25 cellular contexts compared by ENCODE assay signal in genomic region chr16:58325941-58326340, GRCh38. TPM values are rescaled to one million over a fixed set of nuclear protein-coding genes. Genes with fewer than 3 reads are reported as not detected.
DNase-seq lines count a peak whose midpoint lies in the region; ATAC-seq, FAIRE-seq and TF ChIP-seq lines count a peak whose summit lies in the region.
"Had no signal": no experiment of that assay in that cellular context is flagged by ENCODE, and none has a peak within 500 bp of the region (broad histone marks: within the 10 kb centered on the region; RNA-seq: fewer than 3 reads in every experiment).

No MANE protein-coding gene starts in this region.

- H3K79me1 ChIP-seq in H1 (ENCODE audit: low read depth, low read length), result no peaks in the 10 kb centered on the region

- peak overlapping the region in 4 of 12 donors; percentile 28 to 55 (median 42) for H3K27ac ChIP-seq in heart left ventricle
- peak overlapping the region in 1 of 2 donors; percentile 9 for H3K27ac ChIP-seq in right atrium auricular region
- no peak overlapping the region for H3K27ac ChIP-seq in H1 (ENCODE audit: low read depth, low read length)
- peak overlapping the region; percentile 13 for H3K27ac ChIP-seq in thymus (ENCODE audit: low read depth)
- H3K27ac ChIP-seq: A549, GM23248 had no signal

- no peak for FAIRE-seq in H1 (lab: Jason Lieb, UNC)
- FAIRE-seq: A549, GM12891, GM18507 had no signal

- H3K4ac ChIP-seq in H1 (replicated peaks; ENCODE audit: insufficient read length, low read depth, low read length), result no peak overlapping the region

- TF ChIP-seq CTCF in heart left ventricle (IDR thresholded peaks at IDR 0.05) (no peak), right atrium auricular region (IDR thresholded peaks at IDR 0.05) (no peak), H1 (IDR thresholded peaks at IDR 0.05; ENCODE audit: control extremely low read depth in 1 of 3, insufficient read depth in 1 of 3, low read depth in 1 of 3, low read length in 3 of 3) (no peak)

- H3K36me3 ChIP-seq in heart left ventricle (no peaks in the 10 kb centered on the region), right atrium auricular region (no peaks in the 10 kb centered on the region), H1 (ENCODE audit: control insufficient read depth in 2 of 4, insufficient read depth in 4 of 4, low read length in 3 of 4) (no peaks in the 10 kb centered on the region), thymus (ENCODE audit: control insufficient read depth, insufficient read depth) (no peaks in the 10 kb centered on the region)

- ATAC-seq in heart left ventricle (peak; percentile 62 to 71 (median 66)), GM19463 (IDR thresholded peaks at IDR 0.05; ENCODE audit: unreplicated experiment) (no peak)
- ATAC-seq: A549, HCT116 had no signal

- no peak overlapping the region for H2BK120ac ChIP-seq in H1 (replicated peaks; ENCODE audit: low read depth, low read length)

- no peak overlapping the region for H2AK5ac ChIP-seq in H1 (ENCODE audit: low read depth, low read length)

- no peak overlapping the region for H3K4me2 ChIP-seq in H1 (ENCODE audit: insufficient read depth in 1 of 2, low read depth in 2 of 2, low read length in 2 of 2)
- H3K4me2 ChIP-seq: A549 had no signal

- no peak for TF ChIP-seq RAD21 in H1 (IDR thresholded peaks at IDR 0.05 in 1 of 2, conservative IDR thresholded peaks at IDR 0.05 in 1 of 2; ENCODE audit: low read depth in 2 of 2, low read length in 2 of 2)

- DNase-seq in heart left ventricle, result no peak
- DNase-seq in right atrium auricular region (ENCODE audit: low spot score), result no peak
- DNase-seq in DMS 273 (lab: John Stamatoyannopoulos, UW; ENCODE audit: unreplicated experiment), result peak; percentile 39
- DNase-seq in H1 (ENCODE audit: low read depth in 1 of 2, low spot score in 2 of 2), result no peak
- DNase-seq in Kasumi-1 (lab: John Stamatoyannopoulos, UW), result no peak
- DNase-seq: 8988T; ACHN; AML-193; C1 segment of cervical spinal cord; Calu3; CD4-positive, alpha-beta memory T cell; COR-L47; DMS79; EL; GDM1; GM23248; H9 had no signal

- intact Hi-C loops in heart left ventricle (cut with DNase I), result no loop called here

- no peak overlapping the region for H4K8ac ChIP-seq in H1 (ENCODE audit: extremely low read depth, insufficient read depth, low read length)

- H3K27me3 ChIP-seq in heart left ventricle (no peaks in the 10 kb centered on the region), right atrium auricular region (no peaks in the 10 kb centered on the region), H1 (replicated peaks in 1 of 4; ENCODE audit: control insufficient read depth in 3 of 4, extremely low read depth in 1 of 4, insufficient read depth in 3 of 4, low read length in 3 of 4) (no peaks in the 10 kb centered on the region), thymus (ENCODE audit: control insufficient read depth, insufficient read depth) (no peaks in the 10 kb centered on the region)

- TF ChIP-seq POLR2A in heart left ventricle (IDR thresholded peaks at IDR 0.05) (no peak), H1 (IDR thresholded peaks at IDR 0.05; ENCODE audit: control extremely low read depth in 1 of 2, low read depth in 2 of 2, low read length in 2 of 2) (no peak)

- no peak overlapping the region for H3K4me3 ChIP-seq in heart left ventricle
- no peak overlapping the region for H3K4me3 ChIP-seq in right atrium auricular region
- no peak overlapping the region for H3K4me3 ChIP-seq in H1 (ENCODE audit: extremely low read depth in 1 of 4, insufficient read depth in 2 of 4, low read depth in 3 of 4, low read length in 4 of 4)
- no peak overlapping the region for H3K4me3 ChIP-seq in thymus (ENCODE audit: low read length)
- H3K4me3 ChIP-seq: A549, GM23248 had no signal

- H3K23ac ChIP-seq in H1 (ENCODE audit: insufficient read length), result no peak overlapping the region

- POLR2A ChIA-PET in H1 (lab: Charles Lee; ENCODE audit: partially characterized antibody), result no interaction called here

- H3K9me3 ChIP-seq in heart left ventricle (no peaks in the 10 kb centered on the region), right atrium auricular region (no peaks in the 10 kb centered on the region), H1 (ENCODE audit: insufficient read depth in 2 of 2, low read depth in 1 of 2, low read length in 1 of 2) (no peaks in the 10 kb centered on the region), thymus (ENCODE audit: control insufficient read depth) (no peaks in the 10 kb centered on the region)
- H3K9me3 ChIP-seq: A549 had no signal

- no peak for TF ChIP-seq EP300 in H1 (IDR thresholded peaks at IDR 0.05; ENCODE audit: borderline replicate concordance in 1 of 2, low read depth in 2 of 2, low read length in 2 of 2)

- H4K5ac ChIP-seq in H1 (ENCODE audit: insufficient read length, low read depth, low read length), result no peak overlapping the region

- no peak overlapping the region for H3K56ac ChIP-seq in H1 (replicated peaks; ENCODE audit: insufficient read length, low read depth, low read length)

- CTCF ChIA-PET in H1 (lab: Charles Lee; ENCODE audit: partially characterized antibody), result interaction anchor here (0.6 to 3.1 kb wide), 5 partner anchors 11 to 128 kb away, joined by 3 to 18 read pairs (median 5); no protein-coding TSS in a partner anchor

- no peak overlapping the region for H2BK5ac ChIP-seq in H1 (ENCODE audit: low read depth, low read length)

- no peaks in the 10 kb centered on the region for H3K23me2 ChIP-seq in H1 (ENCODE audit: low read depth, low read length)

- H4K91ac ChIP-seq in H1 (replicated peaks; ENCODE audit: insufficient read length, low read length), result no peak overlapping the region

- no peaks in the 10 kb centered on the region for H4K20me1 ChIP-seq in H1 (replicated peaks in 1 of 2; ENCODE audit: control insufficient read depth in 1 of 2, insufficient read depth in 2 of 2, low read length in 2 of 2)

- no peaks in the 10 kb centered on the region for H3K79me2 ChIP-seq in H1 (ENCODE audit: control insufficient read depth in 1 of 2, insufficient read depth in 2 of 2, low read length in 2 of 2)

- H3K14ac ChIP-seq in H1 (ENCODE audit: insufficient read length), result no peak overlapping the region

- H3K9ac ChIP-seq in H1 (replicated peaks in 1 of 4; ENCODE audit: extremely low read depth in 1 of 4, low read depth in 3 of 4, low read length in 3 of 4), result no peak overlapping the region
- H3K9ac ChIP-seq: GM23248 had no signal

- WGBS in heart left ventricle, 4 donors, result 34 to 45% (median 36%) methylated on average over 2 of the region's 2 CpGs
- 91% methylated on average over 2 of the region's 2 CpGs; no CpG with 5 or more reads in 1 of the 2 experiments for WGBS in H1 (ENCODE audit: extremely low coverage in 1 of 2, insufficient coverage in 1 of 2, insufficient read length in 1 of 2, insufficient replicate concordance in 2 of 2, low coverage in 1 of 2, low lambda C conversion rate in 2 of 2, missing lambda C conversion rate in 1 of 2), 2 experiments
- WGBS in thymus, result 94% methylated on average over 2 of the region's 2 CpGs

- H3K4me1 ChIP-seq in heart left ventricle, result peaks cover 0 to 35% (median 9%) of the 10 kb centered on the region in 12 donors
- H3K4me1 ChIP-seq in right atrium auricular region, result peaks cover 0 to 18% of the 10 kb centered on the region in 2 donors
- peaks cover 0 to 2% (median under 1%) of the 10 kb centered on the region in 4 experiments; a peak in 2 of 7 replicates for H3K4me1 ChIP-seq in H1 (replicated peaks in 1 of 4; ENCODE audit: control insufficient read depth in 3 of 4, insufficient read depth in 4 of 4, low read length in 3 of 4)
- no peaks in the 10 kb centered on the region for H3K4me1 ChIP-seq in thymus (ENCODE audit: control insufficient read depth, insufficient read depth, low read length)

- H2BK12ac ChIP-seq in H1 (ENCODE audit: low read depth, low read length), result no peak overlapping the region

- no peak overlapping the region for H2BK20ac ChIP-seq in H1 (ENCODE audit: low read length)

- H2BK15ac ChIP-seq in H1 (ENCODE audit: low read length), result peak overlapping the region; percentile 81; the same call in 1 of the 2 replicates

- H2AFZ ChIP-seq in H1 (ENCODE audit: low read length), result no peak overlapping the region
- H2AFZ ChIP-seq: GM23248 had no signal

- no peak overlapping the region for H3K18ac ChIP-seq in H1 (ENCODE audit: extremely low read depth, low read length)

TF ChIP-seq in H1, 55 proteins besides CTCF, POLR2A, EP300 and RAD21:
- TF ChIP-seq SIX5 (IDR thresholded peaks at IDR 0.05; ENCODE audit: low read depth, low read length) (no peak), BCL11A (IDR thresholded peaks at IDR 0.05; ENCODE audit: low read depth in 2 of 2, low read length in 2 of 2) (no peak)

RNA-seq across cellular contexts. Expression of gene PRSS54, which starts 31.1 kb away (rescaled TPM):
- total RNA-seq in heart left ventricle, result not detected
- polyA plus RNA-seq in heart left ventricle, result not detected
- total RNA-seq in right atrium auricular region, result not detected
- not detected in 2 replicates for total RNA-seq in H1 (2021; fragmentation: NEBNext Ultra II Directional; extraction: Animal tissue kit (Norgen Biotek cat#: 25700))
- polyA plus RNA-seq in H1 (2011; rRNA removed), result not detected in 2 replicates
- polyA plus RNA-seq in H1 (2011; cell fraction: cytosol; rRNA removed), result not detected
- not detected for polyA plus RNA-seq in H1 (2011; cell fraction: nucleus; rRNA removed)
- polyA plus RNA-seq in H1 (2012, experiment 1 of 2), result not detected in 4 replicates
- not detected for polyA plus RNA-seq in H1 (2012, experiment 2 of 2)
- not detected for polyA plus RNA-seq in H1 (2013, experiment 1 of 2)
- not detected for polyA plus RNA-seq in H1 (2013, experiment 2 of 2)
- polyA minus RNA-seq in H1 (2011; rRNA and poly(A)+ RNA removed), result 0.10 TPM in 1 of 2 replicates, not detected in the other
- not detected for polyA minus RNA-seq in H1 (2011; cell fraction: cytosol; rRNA and poly(A)+ RNA removed)
- polyA minus RNA-seq in H1 (2011; cell fraction: nucleus; rRNA and poly(A)+ RNA removed), result not detected
- not detected for polyA plus RNA-seq in thymus
- total RNA-seq: Calu3; CD4-positive, alpha-beta memory T cell; GM23248; H4; H9 had no signal
- polyA plus RNA-seq: A549; BJ; CD4-positive, alpha-beta memory T cell; GM23248 had no signal
